Comparison of ENCODE assay signal across 1 cellular context in the genomic region with DNA sequence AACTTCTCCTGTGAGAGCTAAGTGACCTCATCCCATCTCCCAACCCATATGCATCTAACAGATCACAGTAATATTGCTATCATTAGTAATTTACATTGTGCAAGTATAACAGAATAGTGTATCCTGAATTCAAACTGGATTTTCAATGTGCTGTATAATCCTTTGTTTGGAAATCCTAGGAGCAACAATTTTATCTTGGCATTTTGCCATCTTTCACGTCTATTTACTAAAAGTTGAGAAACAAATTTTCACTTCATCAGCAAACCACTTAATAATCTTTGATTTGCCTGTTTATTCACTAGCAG.
TF ChIP-seq lines count a peak whose summit lies in the region.

No MANE protein-coding gene starts in this region.

TF ChIP-seq in HEK293, 187 proteins besides CTCF, POLR2A, EP300 and RAD21 (continued from another document):
- TF ChIP-seq, protein P1, sequence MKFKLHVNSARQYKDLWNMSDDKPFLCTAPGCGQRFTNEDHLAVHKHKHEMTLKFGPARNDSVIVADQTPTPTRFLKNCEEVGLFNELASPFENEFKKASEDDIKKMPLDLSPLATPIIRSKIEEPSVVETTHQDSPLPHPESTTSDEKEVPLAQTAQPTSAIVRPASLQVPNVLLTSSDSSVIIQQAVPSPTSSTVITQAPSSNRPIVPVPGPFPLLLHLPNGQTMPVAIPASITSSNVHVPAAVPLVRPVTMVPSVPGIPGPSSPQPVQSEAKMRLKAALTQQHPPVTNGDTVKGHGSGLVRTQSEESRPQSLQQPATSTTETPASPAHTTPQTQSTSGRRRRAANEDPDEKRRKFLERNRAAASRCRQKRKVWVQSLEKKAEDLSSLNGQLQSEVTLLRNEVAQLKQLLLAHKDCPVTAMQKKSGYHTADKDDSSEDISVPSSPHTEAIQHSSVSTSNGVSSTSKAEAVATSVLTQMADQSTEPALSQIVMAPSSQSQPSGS (tag by site-specific recombination; IDR thresholded peaks at IDR 0.05; ENCODE audit: low read depth) = peak; percentile 41; the same call in 1 of the 2 replicates
- TF ChIP-seq ZNF529 (tag by site-specific recombination; IDR thresholded peaks at IDR 0.05; ENCODE audit: insufficient replicate concordance) = no peak
- TF ChIP-seq ZSCAN30 (tag by site-specific recombination; IDR thresholded peaks at IDR 0.05) = no peak
- TF ChIP-seq, protein P2, sequence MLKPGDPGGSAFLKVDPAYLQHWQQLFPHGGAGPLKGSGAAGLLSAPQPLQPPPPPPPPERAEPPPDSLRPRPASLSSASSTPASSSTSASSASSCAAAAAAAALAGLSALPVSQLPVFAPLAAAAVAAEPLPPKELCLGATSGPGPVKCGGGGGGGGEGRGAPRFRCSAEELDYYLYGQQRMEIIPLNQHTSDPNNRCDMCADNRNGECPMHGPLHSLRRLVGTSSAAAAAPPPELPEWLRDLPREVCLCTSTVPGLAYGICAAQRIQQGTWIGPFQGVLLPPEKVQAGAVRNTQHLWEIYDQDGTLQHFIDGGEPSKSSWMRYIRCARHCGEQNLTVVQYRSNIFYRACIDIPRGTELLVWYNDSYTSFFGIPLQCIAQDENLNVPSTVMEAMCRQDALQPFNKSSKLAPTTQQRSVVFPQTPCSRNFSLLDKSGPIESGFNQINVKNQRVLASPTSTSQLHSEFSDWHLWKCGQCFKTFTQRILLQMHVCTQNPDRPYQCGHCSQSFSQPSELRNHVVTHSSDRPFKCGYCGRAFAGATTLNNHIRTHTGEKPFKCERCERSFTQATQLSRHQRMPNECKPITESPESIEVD (tag by site-specific recombination; IDR thresholded peaks at IDR 0.05) = peak; percentile 92
- TF ChIP-seq SALL2 (tag by site-specific recombination; IDR thresholded peaks at IDR 0.05; ENCODE audit: borderline replicate concordance) = no peak
- TF ChIP-seq, protein P3, sequence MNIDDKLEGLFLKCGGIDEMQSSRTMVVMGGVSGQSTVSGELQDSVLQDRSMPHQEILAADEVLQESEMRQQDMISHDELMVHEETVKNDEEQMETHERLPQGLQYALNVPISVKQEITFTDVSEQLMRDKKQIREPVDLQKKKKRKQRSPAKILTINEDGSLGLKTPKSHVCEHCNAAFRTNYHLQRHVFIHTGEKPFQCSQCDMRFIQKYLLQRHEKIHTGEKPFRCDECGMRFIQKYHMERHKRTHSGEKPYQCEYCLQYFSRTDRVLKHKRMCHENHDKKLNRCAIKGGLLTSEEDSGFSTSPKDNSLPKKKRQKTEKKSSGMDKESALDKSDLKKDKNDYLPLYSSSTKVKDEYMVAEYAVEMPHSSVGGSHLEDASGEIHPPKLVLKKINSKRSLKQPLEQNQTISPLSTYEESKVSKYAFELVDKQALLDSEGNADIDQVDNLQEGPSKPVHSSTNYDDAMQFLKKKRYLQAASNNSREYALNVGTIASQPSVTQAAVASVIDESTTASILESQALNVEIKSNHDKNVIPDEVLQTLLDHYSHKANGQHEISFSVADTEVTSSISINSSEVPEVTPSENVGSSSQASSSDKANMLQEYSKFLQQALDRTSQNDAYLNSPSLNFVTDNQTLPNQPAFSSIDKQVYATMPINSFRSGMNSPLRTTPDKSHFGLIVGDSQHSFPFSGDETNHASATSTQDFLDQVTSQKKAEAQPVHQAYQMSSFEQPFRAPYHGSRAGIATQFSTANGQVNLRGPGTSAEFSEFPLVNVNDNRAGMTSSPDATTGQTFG (tag by site-specific recombination; IDR thresholded peaks at IDR 0.05; ENCODE audit: borderline replicate concordance) = no peak
- TF ChIP-seq HOXC10 (CRISPR knock-in tag; IDR thresholded peaks at IDR 0.05) = no peak
- TF ChIP-seq SCRT2 (tag by site-specific recombination; IDR thresholded peaks at IDR 0.05) = peak; percentile 67
- TF ChIP-seq ZNF266 (tag by site-specific recombination; IDR thresholded peaks at IDR 0.05; ENCODE audit: low read depth) = no peak
- TF ChIP-seq ZNF530 (tag by site-specific recombination; IDR thresholded peaks at IDR 0.05; ENCODE audit: low read depth) = no peak
- TF ChIP-seq ZNF785 (tag by site-specific recombination; IDR thresholded peaks at IDR 0.05) = no peak
- TF ChIP-seq FEZF1 (tag by site-specific recombination; IDR thresholded peaks at IDR 0.05) = no peak
- TF ChIP-seq ZNF404 (tag by site-specific recombination; IDR thresholded peaks at IDR 0.05) = no peak
- TF ChIP-seq, protein P4, sequence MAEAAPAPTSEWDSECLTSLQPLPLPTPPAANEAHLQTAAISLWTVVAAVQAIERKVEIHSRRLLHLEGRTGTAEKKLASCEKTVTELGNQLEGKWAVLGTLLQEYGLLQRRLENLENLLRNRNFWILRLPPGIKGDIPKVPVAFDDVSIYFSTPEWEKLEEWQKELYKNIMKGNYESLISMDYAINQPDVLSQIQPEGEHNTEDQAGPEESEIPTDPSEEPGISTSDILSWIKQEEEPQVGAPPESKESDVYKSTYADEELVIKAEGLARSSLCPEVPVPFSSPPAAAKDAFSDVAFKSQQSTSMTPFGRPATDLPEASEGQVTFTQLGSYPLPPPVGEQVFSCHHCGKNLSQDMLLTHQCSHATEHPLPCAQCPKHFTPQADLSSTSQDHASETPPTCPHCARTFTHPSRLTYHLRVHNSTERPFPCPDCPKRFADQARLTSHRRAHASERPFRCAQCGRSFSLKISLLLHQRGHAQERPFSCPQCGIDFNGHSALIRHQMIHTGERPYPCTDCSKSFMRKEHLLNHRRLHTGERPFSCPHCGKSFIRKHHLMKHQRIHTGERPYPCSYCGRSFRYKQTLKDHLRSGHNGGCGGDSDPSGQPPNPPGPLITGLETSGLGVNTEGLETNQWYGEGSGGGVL (tag by site-specific recombination; IDR thresholded peaks at IDR 0.05) = no peak
- TF ChIP-seq ZNF146 (tag by site-specific recombination; IDR thresholded peaks at IDR 0.05) = no peak
- TF ChIP-seq, protein P5, sequence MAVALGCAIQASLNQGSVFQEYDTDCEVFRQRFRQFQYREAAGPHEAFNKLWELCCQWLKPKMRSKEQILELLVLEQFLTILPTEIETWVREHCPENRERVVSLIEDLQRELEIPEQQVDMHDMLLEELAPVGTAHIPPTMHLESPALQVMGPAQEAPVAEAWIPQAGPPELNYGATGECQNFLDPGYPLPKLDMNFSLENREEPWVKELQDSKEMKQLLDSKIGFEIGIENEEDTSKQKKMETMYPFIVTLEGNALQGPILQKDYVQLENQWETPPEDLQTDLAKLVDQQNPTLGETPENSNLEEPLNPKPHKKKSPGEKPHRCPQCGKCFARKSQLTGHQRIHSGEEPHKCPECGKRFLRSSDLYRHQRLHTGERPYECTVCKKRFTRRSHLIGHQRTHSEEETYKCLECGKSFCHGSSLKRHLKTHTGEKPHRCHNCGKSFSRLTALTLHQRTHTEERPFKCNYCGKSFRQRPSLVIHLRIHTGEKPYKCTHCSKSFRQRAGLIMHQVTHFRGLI (tag by site-specific recombination; IDR thresholded peaks at IDR 0.05) = no peak
- no peak for TF ChIP-seq ZNF350 (tag by site-specific recombination; IDR thresholded peaks at IDR 0.05)
- no peak for TF ChIP-seq ZNF558 (tag by site-specific recombination; IDR thresholded peaks at IDR 0.05)
- TF ChIP-seq, protein P6, sequence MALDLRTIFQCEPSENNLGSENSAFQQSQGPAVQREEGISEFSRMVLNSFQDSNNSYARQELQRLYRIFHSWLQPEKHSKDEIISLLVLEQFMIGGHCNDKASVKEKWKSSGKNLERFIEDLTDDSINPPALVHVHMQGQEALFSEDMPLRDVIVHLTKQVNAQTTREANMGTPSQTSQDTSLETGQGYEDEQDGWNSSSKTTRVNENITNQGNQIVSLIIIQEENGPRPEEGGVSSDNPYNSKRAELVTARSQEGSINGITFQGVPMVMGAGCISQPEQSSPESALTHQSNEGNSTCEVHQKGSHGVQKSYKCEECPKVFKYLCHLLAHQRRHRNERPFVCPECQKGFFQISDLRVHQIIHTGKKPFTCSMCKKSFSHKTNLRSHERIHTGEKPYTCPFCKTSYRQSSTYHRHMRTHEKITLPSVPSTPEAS (tag by site-specific recombination; IDR thresholded peaks at IDR 0.05) = peak; percentile 10; the same call in 1 of the 2 replicates
- TF ChIP-seq ZNF132 (tag by site-specific recombination; IDR thresholded peaks at IDR 0.05; ENCODE audit: borderline replicate concordance) = no peak
- peak; percentile 30; the same call in 1 of the 2 replicates for TF ChIP-seq ZNF366 (tag by site-specific recombination; conservative IDR thresholded peaks at IDR 0.05)
- TF ChIP-seq, protein P7, sequence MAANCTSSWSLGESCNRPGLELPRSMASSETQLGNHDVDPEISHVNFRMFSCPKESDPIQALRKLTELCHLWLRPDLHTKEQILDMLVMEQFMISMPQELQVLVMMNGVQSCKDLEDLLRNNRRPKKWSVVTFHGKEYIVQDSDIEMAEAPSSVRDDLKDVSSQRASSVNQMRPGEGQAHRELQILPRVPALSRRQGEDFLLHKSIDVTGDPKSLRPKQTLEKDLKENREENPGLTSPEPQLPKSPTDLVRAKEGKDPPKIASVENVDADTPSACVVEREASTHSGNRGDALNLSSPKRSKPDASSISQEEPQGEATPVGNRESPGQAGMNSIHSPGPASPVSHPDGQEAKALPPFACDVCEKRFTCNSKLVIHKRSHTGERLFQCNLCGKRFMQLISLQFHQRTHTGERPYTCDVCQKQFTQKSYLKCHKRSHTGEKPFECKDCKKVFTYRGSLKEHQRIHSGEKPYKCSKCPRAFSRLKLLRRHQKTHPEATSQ (tag by site-specific recombination; IDR thresholded peaks at IDR 0.05) = no peak
- no peak for TF ChIP-seq RBAK (tag by site-specific recombination; IDR thresholded peaks at IDR 0.05)
- 0 out of 2 replicates have a peak, but pooled peaks have one; percentile 42 for TF ChIP-seq IKZF3 (tag by site-specific recombination; IDR thresholded peaks at IDR 0.05)
